In genomic region chr5:179907570-179908324, GRCh38 we compare ENCODE assay signal across 8 cellular contexts. TPM values are rescaled to one million over a fixed set of nuclear protein-coding genes. Genes with fewer than 3 reads are reported as not detected.
DNase-seq lines count a peak whose midpoint lies in the region; ATAC-seq and TF ChIP-seq lines count a peak whose summit lies in the region.

Gene TBC1D9B (minus strand): TSS chr5:179907897. CDS start chr5:179907821, 76 bp downstream.

- H3K4me3 Mint-ChIP-seq in activated CD4-positive, alpha-beta T cell treated with anti-CD3 and anti-CD28 coated beads, Interleukin-2, amount 10 ng/mL, durations not matched to agents 7 days and 5 days: peak within 1 kb of the TSS; percentile 82

- TF ChIP-seq CTCF in coronary artery (IDR thresholded peaks at IDR 0.05): peak; percentile 27

- no peaks in the 10 kb centered on the region for H3K9me3 Mint-ChIP-seq in activated CD4-positive, alpha-beta T cell treated with anti-CD3 and anti-CD28 coated beads, Interleukin-2, amount 10 ng/mL, durations not matched to agents 7 days and 5 days

- ATAC-seq in HG02840 (IDR thresholded peaks at IDR 0.05; ENCODE audit: low FRiP score, unreplicated experiment) (peak; percentile 66), left lobe of liver (peak; percentile 93)

- CTCF ChIA-PET in activated CD4-positive, alpha-beta T cell treated with anti-CD3 and anti-CD28 coated beads, Interleukin-2, amount 10 ng/mL, durations not matched to agents 7 days and 5 days (lab: Charles Lee): interaction anchor here (0.7 to 2.4 kb wide), 7 partner anchors 9 to 176 kb away, joined by 3 to 7 read pairs (median 4); no protein-coding TSS in a partner anchor

- H3K4me3 ChIP-seq in coronary artery: peak within 1 kb of the TSS; percentile 87

- POLR2A ChIA-PET in activated CD4-positive, alpha-beta T cell treated with anti-CD3 and anti-CD28 coated beads, Interleukin-2, amount 10 ng/mL, durations not matched to agents 7 days and 5 days (lab: Charles Lee): interaction anchor here (0.6 kb wide), 1 partner anchor 96 kb away, joined by 15 read pairs; no protein-coding TSS in a partner anchor

- H3K27ac Mint-ChIP-seq in activated CD4-positive, alpha-beta T cell treated with anti-CD3 and anti-CD28 coated beads, Interleukin-2, amount 10 ng/mL, durations not matched to agents 7 days and 5 days: peak within 1 kb of the TSS; percentile 85

- H3K27ac ChIP-seq in coronary artery: peak within 1 kb of the TSS; percentile 58 to 92

- peak; percentile 47 for DNase-seq in NK-92 treated with Interleukin-12 subunit alpha and Interleukin-12 subunit beta, amount 100 ng/mL, for 24 hours (lab: John Stamatoyannopoulos, UW)
- DNase-seq in NK-92 (lab: John Stamatoyannopoulos, UW; ENCODE audit: unreplicated experiment) (no peak), NCI-H2196 (lab: John Stamatoyannopoulos, UW; ENCODE audit: unreplicated experiment) (peak; percentile 80), coronary artery (ENCODE audit: low spot score) (peak; percentile 80), left lobe of liver (ENCODE audit: low spot score) (peak; percentile 85)
- peak; percentile 66 for DNase-seq in activated CD4-positive, alpha-beta T cell treated with anti-CD3 and anti-CD28 coated beads, Interleukin-2, amount 10 ng/mL, durations not matched to agents 7 days and 5 days
- DNase-seq in stimulated activated CD4-positive, alpha-beta T cell treated with anti-CD3 and anti-CD28 coated beads, Interleukin-2, amount 100 ng/mL, for 24 hours: peak; percentile 68 to 69

- peaks cover 22% of the 10 kb centered on the region for H3K4me1 Mint-ChIP-seq in activated CD4-positive, alpha-beta T cell treated with anti-CD3 and anti-CD28 coated beads, Interleukin-2, amount 10 ng/mL, durations not matched to agents 7 days and 5 days

- H3K27me3 Mint-ChIP-seq in activated CD4-positive, alpha-beta T cell treated with anti-CD3 and anti-CD28 coated beads, Interleukin-2, amount 10 ng/mL, durations not matched to agents 7 days and 5 days: no peaks in the 10 kb centered on the region

- H3K36me3 Mint-ChIP-seq in activated CD4-positive, alpha-beta T cell treated with anti-CD3 and anti-CD28 coated beads, Interleukin-2, amount 10 ng/mL, durations not matched to agents 7 days and 5 days (ENCODE audit: low read depth): peaks cover 8% of the 10 kb centered on the region

RNA-seq across cellular contexts. Expression of gene TBC1D9B, which starts in this region (rescaled TPM):
- 10 to 100 TPM; 86.4 to 92.9 TPM for total RNA-seq in activated CD4-positive, alpha-beta T cell treated with anti-CD3 and anti-CD28 coated beads, Interleukin-2, amount 10 ng/mL, durations not matched to agents 7 days and 5 days
- total RNA-seq in left lobe of liver: 107 TPM
